In the genomic region with DNA sequence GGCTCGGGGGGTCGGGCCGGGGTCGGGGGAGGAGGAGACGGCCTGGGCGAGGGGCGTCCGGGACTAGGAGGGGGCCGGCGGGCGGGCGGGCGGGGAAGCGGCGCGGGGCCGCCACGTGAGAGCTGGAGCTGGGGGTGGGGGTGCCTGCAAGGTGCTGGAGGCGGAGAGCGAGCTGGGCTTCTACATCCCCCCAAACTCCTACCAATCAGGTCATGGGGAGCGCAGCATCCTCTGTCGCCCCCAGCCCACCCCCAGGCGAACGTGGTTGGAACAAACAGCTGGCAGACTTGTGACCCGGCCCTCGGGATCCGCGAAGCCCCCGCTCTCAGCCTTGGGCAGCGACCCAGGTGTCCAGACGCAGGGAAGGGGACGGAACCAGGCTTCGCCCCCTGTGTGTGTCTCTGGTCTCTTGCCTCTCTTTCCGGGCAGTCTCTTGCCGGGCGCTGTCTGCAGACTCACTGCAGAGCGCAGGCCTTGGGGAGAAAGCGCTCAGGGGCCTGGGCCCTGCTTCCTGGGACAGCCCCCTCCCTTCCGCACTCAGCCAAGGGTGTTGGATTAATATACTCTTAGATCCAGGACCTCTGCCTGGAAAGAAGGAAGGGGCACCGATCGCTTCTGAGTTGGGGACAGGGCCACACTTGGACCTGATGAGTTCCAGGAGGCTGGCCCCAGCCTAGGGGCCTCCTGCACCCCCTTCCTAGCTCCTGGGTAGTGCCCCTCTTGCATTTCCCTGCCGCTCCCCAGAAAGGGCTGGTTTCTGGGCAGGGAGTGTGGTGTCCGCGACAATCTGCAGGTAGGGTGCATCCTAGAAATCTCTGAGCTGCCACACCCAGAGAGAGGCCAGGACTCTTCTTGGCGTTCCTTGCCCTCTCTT, we compare ENCODE assay signal across 10 cellular contexts. TPM values are rescaled to one million over a fixed set of nuclear protein-coding genes. Genes with fewer than 3 reads are reported as not detected.
A peak's percentile ranks its signal among the peaks of the same experiment; 100 is the strongest.
DNase-seq lines count a peak whose midpoint lies in the region; ATAC-seq, FAIRE-seq and TF ChIP-seq lines count a peak whose summit lies in the region.
"Had no signal": no experiment of that assay in that cellular context is flagged by ENCODE, and none has a peak within 500 bp of the region (broad histone marks: within the 10 kb centered on the region; RNA-seq: fewer than 3 reads in every experiment).

No MANE protein-coding gene starts in this region.

- peak overlapping the region; percentile 79 for H2AFZ ChIP-seq in parathyroid adenoma

- intact Hi-C loops in CD8-positive, alpha-beta T cell (cut with DNase I, micrococcal nuclease) = no loop called here

- H3K4me2 ChIP-seq in parathyroid adenoma (ENCODE audit: low read length) = peak overlapping the region; percentile 30

- DNase-seq in CD8-positive, alpha-beta T cell = peak in 1 of 7 experiments; percentile 48
- DNase-seq in SJCRH30 = peak in 1 of 2 experiments; percentile 37
- peak; percentile 48 to 57 for DNase-seq in frontal cortex (ENCODE audit: low spot score in 2 of 2)
- DNase-seq in NCI-H345 (lab: John Stamatoyannopoulos, UW) = no peak
- DNase-seq in stimulated activated CD4-positive, alpha-beta T cell treated with anti-CD3 and anti-CD28 coated beads, Interleukin-2, amount 100 ng/mL, for 48 hours = no peak
- DNase-seq: SIG-M5 had no signal

- H3K4me1 ChIP-seq in CD8-positive, alpha-beta T cell (ENCODE audit: insufficient read depth, low read length) = peaks cover 13% of the 10 kb centered on the region
- H3K4me1 ChIP-seq in SJCRH30 (peaks cover 12% of the 10 kb centered on the region), parathyroid adenoma (peaks cover 34% of the 10 kb centered on the region)

- no peaks in the 10 kb centered on the region for H3K27me3 ChIP-seq in CD8-positive, alpha-beta T cell (ENCODE audit: insufficient read depth, low read length)
- H3K27me3 ChIP-seq in SJCRH30 (no peaks in the 10 kb centered on the region), parathyroid adenoma (ENCODE audit: control insufficient read depth, insufficient read depth, low read length) (no peaks in the 10 kb centered on the region)

- CTCF ChIA-PET in CD8-positive, alpha-beta T cell (lab: Charles Lee) = interaction anchor here (0.9 to 1.1 kb wide), 2 partner anchors 32 kb away, joined by 4 read pairs; no protein-coding TSS in a partner anchor

- ATAC-seq in CD8-positive, alpha-beta T cell = peak; percentile 52
- ATAC-seq in GM21576 (IDR thresholded peaks at IDR 0.05; ENCODE audit: unreplicated experiment) (no peak), HG02970 (IDR thresholded peaks at IDR 0.05; ENCODE audit: low FRiP score, unreplicated experiment) (no peak)

- POLR2A ChIA-PET in CD8-positive, alpha-beta T cell (lab: Charles Lee) = interaction anchor here (1.1 kb wide), 1 partner anchor 15 kb away, joined by 4 read pairs; no protein-coding TSS in a partner anchor

- no peak for TF ChIP-seq CTCF in CD8-positive, alpha-beta T cell (IDR thresholded peaks at IDR 0.05)
- no peak for TF ChIP-seq CTCF in parathyroid adenoma (IDR thresholded peaks at IDR 0.05)

- H3K9me3 Mint-ChIP-seq in CD8-positive, alpha-beta T cell = no peaks in the 10 kb centered on the region

- H3K36me3 ChIP-seq in CD8-positive, alpha-beta T cell (ENCODE audit: insufficient read depth, low read length) = no peaks in the 10 kb centered on the region
- H3K36me3 ChIP-seq in SJCRH30 = no peaks in the 10 kb centered on the region
- H3K36me3 ChIP-seq in parathyroid adenoma (ENCODE audit: control insufficient read depth, insufficient read depth, low read length) = no peaks in the 10 kb centered on the region

- peaks cover 15% of the 10 kb centered on the region for H3K36me3 Mint-ChIP-seq in CD8-positive, alpha-beta T cell

- H3K9me3 ChIP-seq in CD8-positive, alpha-beta T cell (ENCODE audit: low read length) = no peaks in the 10 kb centered on the region
- no peaks in the 10 kb centered on the region for H3K9me3 ChIP-seq in SJCRH30 (replicated peaks)
- no peaks in the 10 kb centered on the region for H3K9me3 ChIP-seq in parathyroid adenoma (ENCODE audit: control insufficient read depth, low read length)

- H3K79me2 ChIP-seq in parathyroid adenoma = no peaks in the 10 kb centered on the region

- H3K27me3 Mint-ChIP-seq in CD8-positive, alpha-beta T cell (ENCODE audit: low read depth) = no peaks in the 10 kb centered on the region

- no peak overlapping the region for H3K27ac ChIP-seq in CD8-positive, alpha-beta T cell (ENCODE audit: low read depth, low read length)
- H3K27ac ChIP-seq in SJCRH30 (no peak overlapping the region), parathyroid adenoma (no peak overlapping the region)

- no peak for FAIRE-seq in frontal cortex (lab: Jason Lieb, UNC)

- H3K27ac Mint-ChIP-seq in CD8-positive, alpha-beta T cell = no peak overlapping the region

- H3K4me3 ChIP-seq in CD8-positive, alpha-beta T cell (ENCODE audit: low read depth, low read length) = no peak overlapping the region
- H3K4me3 ChIP-seq in SJCRH30 (peak overlapping the region; percentile 98), parathyroid adenoma (ENCODE audit: low read depth, low read length) (peak overlapping the region; percentile 7)

- H3K4me1 Mint-ChIP-seq in CD8-positive, alpha-beta T cell (ENCODE audit: low read depth) = peaks cover 23% of the 10 kb centered on the region

- peak overlapping the region; percentile 78 for H3K4me3 Mint-ChIP-seq in CD8-positive, alpha-beta T cell

- no peak overlapping the region for H3K9ac ChIP-seq in parathyroid adenoma

RNA-seq across cellular contexts. Expression of a gene that starts 0.7 kb away (rescaled TPM):
- total RNA-seq in CD8-positive, alpha-beta T cell = under 1 TPM; 0.16 to 0.22 TPM
- 28.3 and 29.2 TPM in 2 replicates for total RNA-seq in SJCRH30 (2014; rRNA removed; shearing (Covaris generic))
- 6.9 TPM for total RNA-seq in frontal cortex

RNA-seq across cellular contexts. Expression of a gene that starts 20.9 kb away (rescaled TPM):
- under 1 TPM; 0.17 to 0.27 TPM for total RNA-seq in CD8-positive, alpha-beta T cell
- total RNA-seq in SJCRH30 (2014; rRNA removed; shearing (Covaris generic)) = not detected in 2 replicates
- total RNA-seq in frontal cortex = under 0.01 TPM
- total RNA-seq: liver had no signal

RNA-seq across cellular contexts. Expression of a gene that starts 28.5 kb away (rescaled TPM):
- not detected for total RNA-seq in CD8-positive, alpha-beta T cell
- total RNA-seq in SJCRH30 (2014; rRNA removed; shearing (Covaris generic)) = not detected in 2 replicates
- total RNA-seq in frontal cortex = 0.41 TPM
- total RNA-seq: liver had no signal

Comparison
In these comparisons a context has a peak if more than half of its experiments do, and no peak if none do; other contexts are left out.
1. DNase-seq: peak in frontal cortex (2 of 2); none in NCI-H345 (single experiment) and stimulated activated CD4-positive, alpha-beta T cell treated with anti-CD3 and anti-CD28 coated beads, Interleukin-2, amount 100 ng/mL, for 48 hours (0 of 2).